ENCODE assay signal across 17 cellular contexts in genomic region chr7:88317422-88317821, GRCh38. TPM values are rescaled to one million over a fixed set of nuclear protein-coding genes. Genes with fewer than 3 reads are reported as not detected.
"Had no signal": no experiment of that assay in that cellular context is flagged by ENCODE, and none has a peak within 500 bp of the region (broad histone marks: within the 10 kb centered on the region; RNA-seq: fewer than 3 reads in every experiment).

No MANE protein-coding gene starts in this region.

- H3K4me3 Mint-ChIP-seq: activated CD4-positive, alpha-beta T cell treated with anti-CD3 and anti-CD28 coated beads, Interleukin-2, amount 10 ng/mL, durations not matched to agents 24 days and 14 days; stimulated activated naive CD8-positive, alpha-beta T cell treated with anti-CD3 and anti-CD28 coated beads, Interleukin-15, amount 100 ng/mL, for 72 hours; T-helper 2 cell treated with Interferon-gamma antibody and Interleukin-4, amounts not matched to agents 5 μg/mL and 100 μg/mL, for 36 hours had no signal

- H3K27ac ChIP-seq: brain microvascular endothelial cell, hepatocyte, ovary, sigmoid colon, thoracic aorta had no signal

- DNase-seq: activated CD4-positive, alpha-beta T cell treated with anti-CD3 and anti-CD28 coated beads, Interleukin-2, amount 10 ng/mL, durations not matched to agents 24 days and 14 days; activated CD4-positive, CD25-positive, alpha-beta regulatory T cell; activated naive CD4-positive, alpha-beta T cell; anterior cingulate cortex; brain microvascular endothelial cell; erythroblast; islet precursor cell; midbrain; ovary; sigmoid colon; spleen; stimulated activated naive CD8-positive, alpha-beta T cell treated with anti-CD3 and anti-CD28 coated beads, Interleukin-15, amount 100 ng/mL, for 72 hours had no signal

- H3K27ac Mint-ChIP-seq: activated CD4-positive, alpha-beta T cell treated with anti-CD3 and anti-CD28 coated beads, Interleukin-2, amount 10 ng/mL, durations not matched to agents 24 days and 14 days; stimulated activated naive CD8-positive, alpha-beta T cell treated with anti-CD3 and anti-CD28 coated beads, Interleukin-15, amount 100 ng/mL, for 72 hours; T-helper 2 cell treated with Interferon-gamma antibody and Interleukin-4, amounts not matched to agents 5 μg/mL and 100 μg/mL, for 36 hours had no signal

- H3K9me3 Mint-ChIP-seq: activated CD4-positive, alpha-beta T cell treated with anti-CD3 and anti-CD28 coated beads, Interleukin-2, amount 10 ng/mL, durations not matched to agents 24 days and 14 days; stimulated activated naive CD8-positive, alpha-beta T cell treated with anti-CD3 and anti-CD28 coated beads, Interleukin-15, amount 100 ng/mL, for 72 hours; T-helper 2 cell treated with Interferon-gamma antibody and Interleukin-4, amounts not matched to agents 5 μg/mL and 100 μg/mL, for 36 hours had no signal

- H3K9me3 ChIP-seq: ovary, sigmoid colon, spleen, thoracic aorta had no signal

- H3K27me3 ChIP-seq: brain microvascular endothelial cell, hepatocyte, ovary, sigmoid colon, spleen had no signal

- ATAC-seq: stimulated activated naive CD8-positive, alpha-beta T cell treated with anti-CD3 and anti-CD28 coated beads, Interleukin-15, amount 100 ng/mL, for 72 hours had no signal

- H3K4me3 ChIP-seq: hepatocyte, ovary, sigmoid colon, spleen, thoracic aorta had no signal

- H3K4me1 Mint-ChIP-seq: stimulated activated naive CD8-positive, alpha-beta T cell treated with anti-CD3 and anti-CD28 coated beads, Interleukin-15, amount 100 ng/mL, for 72 hours had no signal

- H3K36me3 ChIP-seq: brain microvascular endothelial cell, ovary, sigmoid colon, spleen, thoracic aorta had no signal

RNA-seq across cellular contexts. Expression of gene STEAP4, which starts 10.7 kb away (rescaled TPM):
- total RNA-seq: dermis microvascular lymphatic vessel endothelial cell had no signal
- polyA plus RNA-seq: hepatocyte, neural cell had no signal
